In the genomic region with DNA sequence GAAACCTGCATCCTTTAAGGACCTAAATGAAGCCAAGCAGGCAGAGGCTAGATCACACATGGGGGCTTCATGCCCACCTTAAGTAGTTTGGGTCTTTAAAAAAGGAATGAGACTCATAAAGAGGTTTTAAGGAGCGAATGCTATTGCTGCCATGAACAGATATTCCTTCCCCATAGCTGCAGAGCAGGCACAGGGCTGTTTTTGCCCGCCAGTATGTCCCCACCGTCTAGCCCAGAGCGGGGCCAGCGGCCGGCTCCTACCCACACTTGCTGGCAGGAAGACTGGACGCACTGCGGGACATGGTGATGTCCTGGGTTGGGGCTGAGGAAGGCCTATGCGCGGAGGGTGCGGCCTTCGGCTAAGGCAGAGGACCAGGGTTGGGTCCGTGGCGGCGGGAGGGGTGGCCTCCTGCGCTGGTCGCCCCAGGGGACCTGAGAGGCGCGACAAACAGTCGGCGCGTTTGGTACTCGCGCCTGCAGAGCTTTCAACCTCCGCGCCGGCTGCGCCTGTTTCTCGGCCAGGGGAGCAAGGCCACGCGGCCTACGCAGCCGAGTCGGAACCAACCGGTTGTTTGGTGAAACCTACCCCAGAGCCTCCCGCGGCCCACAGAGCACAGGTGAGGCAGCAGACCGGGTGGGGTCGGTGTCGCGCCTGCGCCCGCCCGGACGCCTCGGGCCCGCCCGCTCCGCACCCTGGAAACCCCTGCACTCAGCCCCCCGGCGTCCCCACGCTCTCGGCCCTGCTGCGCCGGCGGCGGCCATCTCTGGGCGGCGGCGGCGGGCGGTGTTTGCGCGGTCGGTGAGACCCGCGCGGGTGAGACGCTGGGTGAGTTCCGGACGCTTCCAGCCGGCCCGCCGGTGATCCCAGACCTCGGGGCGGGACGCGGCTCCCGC, we compare ENCODE assay signal across 1 cellular context.
A peak's percentile ranks its signal among the peaks of the same experiment; 100 is the strongest.
TF ChIP-seq lines count a peak whose summit lies in the region.

A gene with protein sequence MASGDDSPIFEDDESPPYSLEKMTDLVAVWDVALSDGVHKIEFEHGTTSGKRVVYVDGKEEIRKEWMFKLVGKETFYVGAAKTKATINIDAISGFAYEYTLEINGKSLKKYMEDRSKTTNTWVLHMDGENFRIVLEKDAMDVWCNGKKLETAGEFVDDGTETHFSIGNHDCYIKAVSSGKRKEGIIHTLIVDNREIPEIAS (plus strand): TSS at position 450 of the 893 bp plus-strand sequence. CDS start 10,956 bp downstream, outside the sequence.

TF ChIP-seq in HepG2, 621 proteins besides CTCF, POLR2A, EP300 and RAD21 (continued from another document and continues in another):
- TF ChIP-seq, protein P1, sequence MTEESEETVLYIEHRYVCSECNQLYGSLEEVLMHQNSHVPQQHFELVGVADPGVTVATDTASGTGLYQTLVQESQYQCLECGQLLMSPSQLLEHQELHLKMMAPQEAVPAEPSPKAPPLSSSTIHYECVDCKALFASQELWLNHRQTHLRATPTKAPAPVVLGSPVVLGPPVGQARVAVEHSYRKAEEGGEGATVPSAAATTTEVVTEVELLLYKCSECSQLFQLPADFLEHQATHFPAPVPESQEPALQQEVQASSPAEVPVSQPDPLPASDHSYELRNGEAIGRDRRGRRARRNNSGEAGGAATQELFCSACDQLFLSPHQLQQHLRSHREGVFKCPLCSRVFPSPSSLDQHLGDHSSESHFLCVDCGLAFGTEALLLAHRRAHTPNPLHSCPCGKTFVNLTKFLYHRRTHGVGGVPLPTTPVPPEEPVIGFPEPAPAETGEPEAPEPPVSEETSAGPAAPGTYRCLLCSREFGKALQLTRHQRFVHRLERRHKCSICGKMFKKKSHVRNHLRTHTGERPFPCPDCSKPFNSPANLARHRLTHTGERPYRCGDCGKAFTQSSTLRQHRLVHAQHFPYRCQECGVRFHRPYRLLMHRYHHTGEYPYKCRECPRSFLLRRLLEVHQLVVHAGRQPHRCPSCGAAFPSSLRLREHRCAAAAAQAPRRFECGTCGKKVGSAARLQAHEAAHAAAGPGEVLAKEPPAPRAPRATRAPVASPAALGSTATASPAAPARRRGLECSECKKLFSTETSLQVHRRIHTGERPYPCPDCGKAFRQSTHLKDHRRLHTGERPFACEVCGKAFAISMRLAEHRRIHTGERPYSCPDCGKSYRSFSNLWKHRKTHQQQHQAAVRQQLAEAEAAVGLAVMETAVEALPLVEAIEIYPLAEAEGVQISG (CRISPR knock-in tag; IDR thresholded peaks at IDR 0.05) = peak; percentile 73
- TF ChIP-seq, protein P2, sequence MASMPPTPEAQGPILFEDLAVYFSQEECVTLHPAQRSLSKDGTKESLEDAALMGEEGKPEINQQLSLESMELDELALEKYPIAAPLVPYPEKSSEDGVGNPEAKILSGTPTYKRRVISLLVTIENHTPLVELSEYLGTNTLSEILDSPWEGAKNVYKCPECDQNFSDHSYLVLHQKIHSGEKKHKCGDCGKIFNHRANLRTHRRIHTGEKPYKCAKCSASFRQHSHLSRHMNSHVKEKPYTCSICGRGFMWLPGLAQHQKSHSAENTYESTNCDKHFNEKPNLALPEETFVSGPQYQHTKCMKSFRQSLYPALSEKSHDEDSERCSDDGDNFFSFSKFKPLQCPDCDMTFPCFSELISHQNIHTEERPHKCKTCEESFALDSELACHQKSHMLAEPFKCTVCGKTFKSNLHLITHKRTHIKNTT (CRISPR knock-in tag; IDR thresholded peaks at IDR 0.05) = no peak
- TF ChIP-seq, protein P3, sequence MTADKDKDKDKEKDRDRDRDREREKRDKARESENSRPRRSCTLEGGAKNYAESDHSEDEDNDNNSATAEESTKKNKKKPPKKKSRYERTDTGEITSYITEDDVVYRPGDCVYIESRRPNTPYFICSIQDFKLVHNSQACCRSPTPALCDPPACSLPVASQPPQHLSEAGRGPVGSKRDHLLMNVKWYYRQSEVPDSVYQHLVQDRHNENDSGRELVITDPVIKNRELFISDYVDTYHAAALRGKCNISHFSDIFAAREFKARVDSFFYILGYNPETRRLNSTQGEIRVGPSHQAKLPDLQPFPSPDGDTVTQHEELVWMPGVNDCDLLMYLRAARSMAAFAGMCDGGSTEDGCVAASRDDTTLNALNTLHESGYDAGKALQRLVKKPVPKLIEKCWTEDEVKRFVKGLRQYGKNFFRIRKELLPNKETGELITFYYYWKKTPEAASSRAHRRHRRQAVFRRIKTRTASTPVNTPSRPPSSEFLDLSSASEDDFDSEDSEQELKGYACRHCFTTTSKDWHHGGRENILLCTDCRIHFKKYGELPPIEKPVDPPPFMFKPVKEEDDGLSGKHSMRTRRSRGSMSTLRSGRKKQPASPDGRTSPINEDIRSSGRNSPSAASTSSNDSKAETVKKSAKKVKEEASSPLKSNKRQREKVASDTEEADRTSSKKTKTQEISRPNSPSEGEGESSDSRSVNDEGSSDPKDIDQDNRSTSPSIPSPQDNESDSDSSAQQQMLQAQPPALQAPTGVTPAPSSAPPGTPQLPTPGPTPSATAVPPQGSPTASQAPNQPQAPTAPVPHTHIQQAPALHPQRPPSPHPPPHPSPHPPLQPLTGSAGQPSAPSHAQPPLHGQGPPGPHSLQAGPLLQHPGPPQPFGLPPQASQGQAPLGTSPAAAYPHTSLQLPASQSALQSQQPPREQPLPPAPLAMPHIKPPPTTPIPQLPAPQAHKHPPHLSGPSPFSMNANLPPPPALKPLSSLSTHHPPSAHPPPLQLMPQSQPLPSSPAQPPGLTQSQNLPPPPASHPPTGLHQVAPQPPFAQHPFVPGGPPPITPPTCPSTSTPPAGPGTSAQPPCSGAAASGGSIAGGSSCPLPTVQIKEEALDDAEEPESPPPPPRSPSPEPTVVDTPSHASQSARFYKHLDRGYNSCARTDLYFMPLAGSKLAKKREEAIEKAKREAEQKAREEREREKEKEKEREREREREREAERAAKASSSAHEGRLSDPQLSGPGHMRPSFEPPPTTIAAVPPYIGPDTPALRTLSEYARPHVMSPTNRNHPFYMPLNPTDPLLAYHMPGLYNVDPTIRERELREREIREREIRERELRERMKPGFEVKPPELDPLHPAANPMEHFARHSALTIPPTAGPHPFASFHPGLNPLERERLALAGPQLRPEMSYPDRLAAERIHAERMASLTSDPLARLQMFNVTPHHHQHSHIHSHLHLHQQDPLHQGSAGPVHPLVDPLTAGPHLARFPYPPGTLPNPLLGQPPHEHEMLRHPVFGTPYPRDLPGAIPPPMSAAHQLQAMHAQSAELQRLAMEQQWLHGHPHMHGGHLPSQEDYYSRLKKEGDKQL (CRISPR knock-in tag; IDR thresholded peaks at IDR 0.05; ENCODE audit: low read depth) = no peak
- TF ChIP-seq, protein P4, sequence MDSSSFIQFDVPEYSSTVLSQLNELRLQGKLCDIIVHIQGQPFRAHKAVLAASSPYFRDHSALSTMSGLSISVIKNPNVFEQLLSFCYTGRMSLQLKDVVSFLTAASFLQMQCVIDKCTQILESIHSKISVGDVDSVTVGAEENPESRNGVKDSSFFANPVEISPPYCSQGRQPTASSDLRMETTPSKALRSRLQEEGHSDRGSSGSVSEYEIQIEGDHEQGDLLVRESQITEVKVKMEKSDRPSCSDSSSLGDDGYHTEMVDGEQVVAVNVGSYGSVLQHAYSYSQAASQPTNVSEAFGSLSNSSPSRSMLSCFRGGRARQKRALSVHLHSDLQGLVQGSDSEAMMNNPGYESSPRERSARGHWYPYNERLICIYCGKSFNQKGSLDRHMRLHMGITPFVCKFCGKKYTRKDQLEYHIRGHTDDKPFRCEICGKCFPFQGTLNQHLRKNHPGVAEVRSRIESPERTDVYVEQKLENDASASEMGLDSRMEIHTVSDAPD (CRISPR knock-in tag; IDR thresholded peaks at IDR 0.05) = peak; percentile 71
- TF ChIP-seq, protein P5, sequence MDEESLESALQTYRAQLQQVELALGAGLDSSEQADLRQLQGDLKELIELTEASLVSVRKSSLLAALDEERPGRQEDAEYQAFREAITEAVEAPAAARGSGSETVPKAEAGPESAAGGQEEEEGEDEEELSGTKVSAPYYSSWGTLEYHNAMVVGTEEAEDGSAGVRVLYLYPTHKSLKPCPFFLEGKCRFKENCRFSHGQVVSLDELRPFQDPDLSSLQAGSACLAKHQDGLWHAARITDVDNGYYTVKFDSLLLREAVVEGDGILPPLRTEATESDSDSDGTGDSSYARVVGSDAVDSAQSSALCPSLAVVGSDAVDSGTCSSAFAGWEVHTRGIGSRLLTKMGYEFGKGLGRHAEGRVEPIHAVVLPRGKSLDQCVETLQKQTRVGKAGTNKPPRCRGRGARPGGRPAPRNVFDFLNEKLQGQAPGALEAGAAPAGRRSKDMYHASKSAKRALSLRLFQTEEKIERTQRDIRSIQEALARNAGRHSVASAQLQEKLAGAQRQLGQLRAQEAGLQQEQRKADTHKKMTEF (CRISPR knock-in tag; IDR thresholded peaks at IDR 0.05) = peak; percentile 67; the same call in 1 of the 2 replicates
- TF ChIP-seq NAIF1 (CRISPR knock-in tag; IDR thresholded peaks at IDR 0.05; ENCODE audit: borderline replicate concordance) (peak; percentile 43; the same call in 1 of the 2 replicates), ZNF788 (CRISPR knock-in tag; IDR thresholded peaks at IDR 0.05; ENCODE audit: borderline replicate concordance) (no peak; the same call in 1 of the 2 replicates), YEATS2 (CRISPR knock-in tag; IDR thresholded peaks at IDR 0.05; ENCODE audit: borderline replicate concordance) (peak; percentile 57; the same call in 1 of the 2 replicates), ZNF329 (CRISPR knock-in tag; IDR thresholded peaks at IDR 0.05; ENCODE audit: low read depth) (peak; percentile 14; the same call in 1 of the 2 replicates), ZBTB20 (CRISPR knock-in tag; IDR thresholded peaks at IDR 0.05; ENCODE audit: borderline replicate concordance, low read depth) (peak; percentile 84; the same call in 1 of the 2 replicates), XRCC5 (optimal IDR thresholded peaks at IDR 0.05; ENCODE audit: low read length) (peak; percentile 24), KDM5B (CRISPR knock-in tag; IDR thresholded peaks at IDR 0.05; ENCODE audit: borderline replicate concordance) (peak; percentile 91), KMT2A (CRISPR knock-in tag; IDR thresholded peaks at IDR 0.05) (peak; percentile 86), ZNF446 (CRISPR knock-in tag; IDR thresholded peaks at IDR 0.05) (0 out of 2 replicates have a peak, but pooled peaks have one; percentile 41), NFATC3 (CRISPR knock-in tag; IDR thresholded peaks at IDR 0.05) (no peak), ZBTB1 (CRISPR knock-in tag; IDR thresholded peaks at IDR 0.05; ENCODE audit: borderline replicate concordance) (0 out of 2 replicates have a peak, but pooled peaks have one; percentile 56), MEIS2 (CRISPR knock-in tag; IDR thresholded peaks at IDR 0.05) (0 out of 2 replicates have a peak, but pooled peaks have one; percentile 28), TBX2 (CRISPR knock-in tag; IDR thresholded peaks at IDR 0.05; ENCODE audit: borderline replicate concordance) (peak; percentile 70; the same call in 1 of the 2 replicates), FOXA3 (CRISPR knock-in tag; IDR thresholded peaks at IDR 0.05) (peak; percentile 32), ZNF703 (CRISPR knock-in tag; IDR thresholded peaks at IDR 0.05; ENCODE audit: borderline replicate concordance) (peak; percentile 94)
- TF ChIP-seq, protein P6, sequence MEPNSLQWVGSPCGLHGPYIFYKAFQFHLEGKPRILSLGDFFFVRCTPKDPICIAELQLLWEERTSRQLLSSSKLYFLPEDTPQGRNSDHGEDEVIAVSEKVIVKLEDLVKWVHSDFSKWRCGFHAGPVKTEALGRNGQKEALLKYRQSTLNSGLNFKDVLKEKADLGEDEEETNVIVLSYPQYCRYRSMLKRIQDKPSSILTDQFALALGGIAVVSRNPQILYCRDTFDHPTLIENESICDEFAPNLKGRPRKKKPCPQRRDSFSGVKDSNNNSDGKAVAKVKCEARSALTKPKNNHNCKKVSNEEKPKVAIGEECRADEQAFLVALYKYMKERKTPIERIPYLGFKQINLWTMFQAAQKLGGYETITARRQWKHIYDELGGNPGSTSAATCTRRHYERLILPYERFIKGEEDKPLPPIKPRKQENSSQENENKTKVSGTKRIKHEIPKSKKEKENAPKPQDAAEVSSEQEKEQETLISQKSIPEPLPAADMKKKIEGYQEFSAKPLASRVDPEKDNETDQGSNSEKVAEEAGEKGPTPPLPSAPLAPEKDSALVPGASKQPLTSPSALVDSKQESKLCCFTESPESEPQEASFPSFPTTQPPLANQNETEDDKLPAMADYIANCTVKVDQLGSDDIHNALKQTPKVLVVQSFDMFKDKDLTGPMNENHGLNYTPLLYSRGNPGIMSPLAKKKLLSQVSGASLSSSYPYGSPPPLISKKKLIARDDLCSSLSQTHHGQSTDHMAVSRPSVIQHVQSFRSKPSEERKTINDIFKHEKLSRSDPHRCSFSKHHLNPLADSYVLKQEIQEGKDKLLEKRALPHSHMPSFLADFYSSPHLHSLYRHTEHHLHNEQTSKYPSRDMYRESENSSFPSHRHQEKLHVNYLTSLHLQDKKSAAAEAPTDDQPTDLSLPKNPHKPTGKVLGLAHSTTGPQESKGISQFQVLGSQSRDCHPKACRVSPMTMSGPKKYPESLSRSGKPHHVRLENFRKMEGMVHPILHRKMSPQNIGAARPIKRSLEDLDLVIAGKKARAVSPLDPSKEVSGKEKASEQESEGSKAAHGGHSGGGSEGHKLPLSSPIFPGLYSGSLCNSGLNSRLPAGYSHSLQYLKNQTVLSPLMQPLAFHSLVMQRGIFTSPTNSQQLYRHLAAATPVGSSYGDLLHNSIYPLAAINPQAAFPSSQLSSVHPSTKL (CRISPR knock-in tag; IDR thresholded peaks at IDR 0.05) = peak; percentile 58
- TF ChIP-seq, protein P7, sequence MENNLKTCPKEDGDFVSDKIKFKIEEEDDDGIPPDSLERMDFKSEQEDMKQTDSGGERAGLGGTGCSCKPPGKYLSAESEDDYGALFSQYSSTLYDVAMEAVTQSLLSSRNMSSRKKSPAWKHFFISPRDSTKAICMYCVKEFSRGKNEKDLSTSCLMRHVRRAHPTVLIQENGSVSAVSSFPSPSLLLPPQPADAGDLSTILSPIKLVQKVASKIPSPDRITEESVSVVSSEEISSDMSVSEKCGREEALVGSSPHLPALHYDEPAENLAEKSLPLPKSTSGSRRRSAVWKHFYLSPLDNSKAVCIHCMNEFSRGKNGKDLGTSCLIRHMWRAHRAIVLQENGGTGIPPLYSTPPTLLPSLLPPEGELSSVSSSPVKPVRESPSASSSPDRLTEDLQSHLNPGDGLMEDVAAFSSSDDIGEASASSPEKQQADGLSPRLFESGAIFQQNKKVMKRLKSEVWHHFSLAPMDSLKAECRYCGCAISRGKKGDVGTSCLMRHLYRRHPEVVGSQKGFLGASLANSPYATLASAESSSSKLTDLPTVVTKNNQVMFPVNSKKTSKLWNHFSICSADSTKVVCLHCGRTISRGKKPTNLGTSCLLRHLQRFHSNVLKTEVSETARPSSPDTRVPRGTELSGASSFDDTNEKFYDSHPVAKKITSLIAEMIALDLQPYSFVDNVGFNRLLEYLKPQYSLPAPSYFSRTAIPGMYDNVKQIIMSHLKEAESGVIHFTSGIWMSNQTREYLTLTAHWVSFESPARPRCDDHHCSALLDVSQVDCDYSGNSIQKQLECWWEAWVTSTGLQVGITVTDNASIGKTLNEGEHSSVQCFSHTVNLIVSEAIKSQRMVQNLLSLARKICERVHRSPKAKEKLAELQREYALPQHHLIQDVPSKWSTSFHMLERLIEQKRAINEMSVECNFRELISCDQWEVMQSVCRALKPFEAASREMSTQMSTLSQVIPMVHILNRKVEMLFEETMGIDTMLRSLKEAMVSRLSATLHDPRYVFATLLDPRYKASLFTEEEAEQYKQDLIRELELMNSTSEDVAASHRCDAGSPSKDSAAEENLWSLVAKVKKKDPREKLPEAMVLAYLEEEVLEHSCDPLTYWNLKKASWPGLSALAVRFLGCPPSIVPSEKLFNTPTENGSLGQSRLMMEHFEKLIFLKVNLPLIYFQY (CRISPR knock-in tag; IDR thresholded peaks at IDR 0.05; ENCODE audit: borderline replicate concordance) = no peak
- TF ChIP-seq, protein P8, sequence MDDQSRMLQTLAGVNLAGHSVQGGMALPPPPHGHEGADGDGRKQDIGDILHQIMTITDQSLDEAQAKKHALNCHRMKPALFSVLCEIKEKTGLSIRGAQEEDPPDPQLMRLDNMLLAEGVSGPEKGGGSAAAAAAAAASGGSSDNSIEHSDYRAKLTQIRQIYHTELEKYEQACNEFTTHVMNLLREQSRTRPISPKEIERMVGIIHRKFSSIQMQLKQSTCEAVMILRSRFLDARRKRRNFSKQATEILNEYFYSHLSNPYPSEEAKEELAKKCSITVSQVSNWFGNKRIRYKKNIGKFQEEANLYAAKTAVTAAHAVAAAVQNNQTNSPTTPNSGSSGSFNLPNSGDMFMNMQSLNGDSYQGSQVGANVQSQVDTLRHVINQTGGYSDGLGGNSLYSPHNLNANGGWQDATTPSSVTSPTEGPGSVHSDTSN (CRISPR knock-in tag; IDR thresholded peaks at IDR 0.05; ENCODE audit: borderline replicate concordance) = peak; percentile 74; the same call in 1 of the 2 replicates
